In genomic region chr5:66041612-66042011, GRCh38 we compare ENCODE assay signal across 21 cellular contexts.
DNase-seq lines count a peak whose midpoint lies in the region; ATAC-seq and TF ChIP-seq lines count a peak whose summit lies in the region.
"Had no signal": no experiment of that assay in that cellular context is flagged by ENCODE, and none has a peak within 500 bp of the region (broad histone marks: within the 10 kb centered on the region; RNA-seq: fewer than 3 reads in every experiment).

No MANE protein-coding gene starts in this region.

- no peaks in the 10 kb centered on the region for H4K20me1 ChIP-seq in GM23248 (ENCODE audit: insufficient read depth)
- H4K20me1 ChIP-seq in osteoblast (ENCODE audit: insufficient read depth, low read length) = peaks cover 14% of the 10 kb centered on the region

- TF ChIP-seq CTCF in osteoblast (IDR thresholded peaks at IDR 0.05; ENCODE audit: extremely low read depth, low read depth, low read length) = no peak

- H3K9me3 ChIP-seq in CD4-positive, CD25-positive, alpha-beta regulatory T cell (ENCODE audit: control insufficient read depth in 2 of 2, low read length in 2 of 2) = no peaks in the 10 kb centered on the region
- H3K9me3 ChIP-seq in GM23248 (ENCODE audit: low read depth) = no peaks in the 10 kb centered on the region
- no peaks in the 10 kb centered on the region for H3K9me3 ChIP-seq in osteoblast (ENCODE audit: low read depth, low read length)
- H3K9me3 ChIP-seq: ascending aorta, pancreas, transverse colon had no signal

- no peak overlapping the region for H3K9ac ChIP-seq in GM23248

- no peak for ATAC-seq in CD4-positive, CD25-positive, alpha-beta regulatory T cell (ENCODE audit: low read depth in 2 of 2)
- ATAC-seq in HG03139 (IDR thresholded peaks at IDR 0.05; ENCODE audit: unreplicated experiment) (no peak), GM19452 (IDR thresholded peaks at IDR 0.05; ENCODE audit: unreplicated experiment) (no peak)
- ATAC-seq: activated CD8-positive, alpha-beta memory T cell treated with anti-CD3 and anti-CD28 coated beads, Interleukin-2, amount 10 ng/mL, durations not matched to agents 7 days and 5 days; Panc1; pancreas had no signal

- H3K79me2 ChIP-seq in GM23248 (ENCODE audit: insufficient read depth) = peaks cover 79% of the 10 kb centered on the region
- peaks cover 42% of the 10 kb centered on the region for H3K79me2 ChIP-seq in osteoblast (ENCODE audit: insufficient read depth, low read length)

- peak overlapping the region; percentile 9 for H3K27ac ChIP-seq in CD4-positive, CD25-positive, alpha-beta regulatory T cell (ENCODE audit: insufficient read depth, low read length, poor library complexity, severe bottlenecking)
- H3K27ac ChIP-seq in GM23248 (no peak overlapping the region), osteoblast (ENCODE audit: low read depth, low read length) (peak overlapping the region; percentile 11)
- H3K27ac ChIP-seq: ascending aorta, C4-2B, pancreas, transverse colon had no signal

- H3K4me3 Mint-ChIP-seq in CD4-positive, CD25-positive, alpha-beta regulatory T cell = no peak overlapping the region
- H3K4me3 Mint-ChIP-seq: activated B cell treated with CpG ODN at 0.5 μM for 24 hours; activated CD8-positive, alpha-beta memory T cell treated with anti-CD3 and anti-CD28 coated beads, Interleukin-2, amount 10 ng/mL, durations not matched to agents 7 days and 5 days; dendritic cell treated with granulocyte-macrophage colony-stimulating factor and Interleukin-4, amounts not matched to agents 40 ng/mL and 50 ng/mL, for 4 days; nephron had no signal

- H3K36me3 Mint-ChIP-seq in CD4-positive, CD25-positive, alpha-beta regulatory T cell = peaks cover 28% of the 10 kb centered on the region

- peaks cover 0 to 19% (median 14%) of the 10 kb centered on the region in 4 donors for H3K4me1 Mint-ChIP-seq in CD4-positive, CD25-positive, alpha-beta regulatory T cell
- H3K4me1 Mint-ChIP-seq: activated CD8-positive, alpha-beta memory T cell treated with anti-CD3 and anti-CD28 coated beads, Interleukin-2, amount 10 ng/mL, durations not matched to agents 7 days and 5 days; nephron had no signal

- no peak overlapping the region for H3K4me3 ChIP-seq in CD4-positive, CD25-positive, alpha-beta regulatory T cell (ENCODE audit: low read depth, low read length)
- H3K4me3 ChIP-seq in GM23248 (no peak overlapping the region), osteoblast (ENCODE audit: insufficient read depth, low read length) (no peak overlapping the region)
- H3K4me3 ChIP-seq: ascending aorta, pancreas, transverse colon had no signal

- H3K36me3 ChIP-seq in CD4-positive, CD25-positive, alpha-beta regulatory T cell (ENCODE audit: control insufficient read depth, insufficient read depth, low read length) = peaks cover 76% of the 10 kb centered on the region
- H3K36me3 ChIP-seq in GM23248 (ENCODE audit: low read depth) (peaks cover 91% of the 10 kb centered on the region), osteoblast (ENCODE audit: insufficient read depth, low read length) (peaks cover 80% of the 10 kb centered on the region)

- in situ Hi-C loops in GM23248 (cut with MboI) = no loop called here

- H3K4me2 ChIP-seq in GM23248 (ENCODE audit: unreplicated experiment) (no peak overlapping the region), osteoblast (ENCODE audit: insufficient read depth, low read length) (no peak overlapping the region)

- peaks cover 6% of the 10 kb centered on the region for H3K27me3 Mint-ChIP-seq in CD4-positive, CD25-positive, alpha-beta regulatory T cell
- H3K27me3 Mint-ChIP-seq: activated B cell treated with CpG ODN at 0.5 μM for 24 hours; activated CD8-positive, alpha-beta memory T cell treated with anti-CD3 and anti-CD28 coated beads, Interleukin-2, amount 10 ng/mL, durations not matched to agents 7 days and 5 days; dendritic cell treated with granulocyte-macrophage colony-stimulating factor and Interleukin-4, amounts not matched to agents 40 ng/mL and 50 ng/mL, for 4 days had no signal

- H3F3A ChIP-seq in GM23248 (ENCODE audit: insufficient read depth) = peaks cover 53% of the 10 kb centered on the region

- DNase-seq in CD4-positive, CD25-positive, alpha-beta regulatory T cell = no peak
- DNase-seq in GM23248 (peak; percentile 21), dedifferentiated amniotic fluid mesenchymal stem cell (ENCODE audit: extremely low spot score) (peak; percentile 38), osteoblast (ENCODE audit: insufficient read length, low spot score, missing footprints) (no peak), A172 (ENCODE audit: low spot score) (no peak)
- DNase-seq: activated B cell treated with CpG ODN at 0.5 μM for 24 hours; activated CD8-positive, alpha-beta memory T cell treated with anti-CD3 and anti-CD28 coated beads, Interleukin-2, amount 10 ng/mL, durations not matched to agents 7 days and 5 days; activated naive CD4-positive, alpha-beta T cell treated with anti-CD3 and anti-CD28 coated beads, Interleukin-2, amount 50 U/mL, for 16 hours; NCI-H1092 treated with DMSO at 0.1 percent for 48 hours; NCI-H187 treated with DMSO at 0.1 percent for 48 hours; NCI-H526 treated with DMSO at 0.1 percent for 48 hours; pancreas; SHP77 treated with DMSO at 0.1 percent for 48 hours; transverse colon had no signal

- no peaks in the 10 kb centered on the region for H3K4me1 ChIP-seq in CD4-positive, CD25-positive, alpha-beta regulatory T cell (ENCODE audit: control insufficient read depth, insufficient read depth, low read length, poor library complexity, severe bottlenecking)
- H3K4me1 ChIP-seq in GM23248 (ENCODE audit: insufficient read depth) (peaks cover 14% of the 10 kb centered on the region), osteoblast (ENCODE audit: insufficient read depth, low read length) (peaks cover 7% of the 10 kb centered on the region)
- H3K4me1 ChIP-seq: pancreas, transverse colon had no signal

- H3K9me2 ChIP-seq in GM23248 (ENCODE audit: insufficient read depth) = no peaks in the 10 kb centered on the region

- no peaks in the 10 kb centered on the region for H3K9me3 Mint-ChIP-seq in CD4-positive, CD25-positive, alpha-beta regulatory T cell
- H3K9me3 Mint-ChIP-seq: activated B cell treated with CpG ODN at 0.5 μM for 24 hours; dendritic cell treated with granulocyte-macrophage colony-stimulating factor and Interleukin-4, amounts not matched to agents 40 ng/mL and 50 ng/mL, for 4 days; nephron had no signal

- H3K27me3 ChIP-seq in CD4-positive, CD25-positive, alpha-beta regulatory T cell (ENCODE audit: control insufficient read depth, insufficient read depth, low read length) = no peaks in the 10 kb centered on the region
- no peaks in the 10 kb centered on the region for H3K27me3 ChIP-seq in GM23248 (replicated peaks; ENCODE audit: insufficient read depth)
- H3K27me3 ChIP-seq in osteoblast (ENCODE audit: insufficient read depth, low read length) = no peaks in the 10 kb centered on the region
- H3K27me3 ChIP-seq: ascending aorta, pancreas, transverse colon had no signal

- H2AFZ ChIP-seq in GM23248 (no peak overlapping the region), osteoblast (ENCODE audit: low read length) (no peak overlapping the region)

- WGBS in GM23248 (ENCODE audit: low coverage in 1 of 2, low lambda C conversion rate in 2 of 2, missing lambda C conversion rate in 2 of 2), 2 experiments = 58% methylated on average over 1 of the region's 1 CpG

- peak overlapping the region in 1 of 3 donors; percentile 26 for H3K27ac Mint-ChIP-seq in CD4-positive, CD25-positive, alpha-beta regulatory T cell
- H3K27ac Mint-ChIP-seq: activated CD8-positive, alpha-beta memory T cell treated with anti-CD3 and anti-CD28 coated beads, Interleukin-2, amount 10 ng/mL, durations not matched to agents 7 days and 5 days; dendritic cell treated with granulocyte-macrophage colony-stimulating factor and Interleukin-4, amounts not matched to agents 40 ng/mL and 50 ng/mL, for 4 days had no signal

Comparison
In these comparisons a context has a peak if more than half of its experiments do, and no peak if none do; other contexts are left out.
1. DNase-seq: peak in GM23248 (single experiment) and dedifferentiated amniotic fluid mesenchymal stem cell (single experiment); none in CD4-positive, CD25-positive, alpha-beta regulatory T cell (0 of 3), osteoblast (single experiment) and A172 (single experiment).